8 cellular contexts compared by ENCODE assay signal in the genomic region with DNA sequence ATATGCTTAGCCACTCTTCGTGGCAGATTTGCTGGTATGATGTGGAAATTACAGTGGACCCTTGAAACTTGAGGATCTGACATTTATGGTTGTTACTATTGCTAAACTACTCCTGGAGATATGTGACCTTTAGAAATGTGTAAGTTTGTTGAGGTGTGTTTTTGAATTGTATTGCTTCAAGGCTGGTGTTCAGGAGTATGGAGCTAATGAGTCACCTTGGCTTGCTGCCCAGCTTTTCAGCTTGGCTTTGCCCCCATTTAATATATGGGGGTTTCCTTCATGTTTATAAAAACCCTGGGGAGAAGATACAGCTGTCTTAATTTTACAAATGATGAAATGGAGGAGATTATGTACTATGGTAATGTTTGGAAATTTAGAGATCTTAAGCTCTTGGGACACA. TPM values are rescaled to one million over a fixed set of nuclear protein-coding genes. Genes with fewer than 3 reads are reported as not detected.
DNase-seq lines count a peak whose midpoint lies in the region; ATAC-seq and TF ChIP-seq lines count a peak whose summit lies in the region.

No MANE protein-coding gene starts in this region.

- TF ChIP-seq CTCF in PC-9 (conservative IDR thresholded peaks at IDR 0.05): no peak
- TF ChIP-seq CTCF in adrenal gland (IDR thresholded peaks at IDR 0.05): no peak

- intact Hi-C loops in PC-9 (cut with micrococcal nuclease; ENCODE audit: unreplicated experiment) (no loop called here), adrenal gland (cut with DNase I) (no loop called here)

- H3F3A ChIP-seq in PC-9 (ENCODE audit: insufficient read depth, low read depth): peaks cover 18% of the 10 kb centered on the region; the same call in 1 of the 2 replicates

- H3K9ac ChIP-seq in muscle layer of colon (ENCODE audit: low read length): no peak overlapping the region

- H3K9me3 ChIP-seq in PC-9 (ENCODE audit: insufficient read depth, low read depth): no peaks in the 10 kb centered on the region
- no peaks in the 10 kb centered on the region for H3K9me3 ChIP-seq in adrenal gland (replicated peaks in 1 of 3)
- no peaks in the 10 kb centered on the region for H3K9me3 ChIP-seq in muscle layer of colon (ENCODE audit: low read length)

- TF ChIP-seq POLR2A in adrenal gland (IDR thresholded peaks at IDR 0.05): no peak

- H3K27ac ChIP-seq in PC-9 (peak overlapping the region; percentile 64), adrenal gland (peak overlapping the region in 3 of 5 donors; percentile 7 to 33 (median 18)), muscle layer of colon (ENCODE audit: low read depth, low read length) (peak overlapping the region; percentile 45)

- H3K4me3 ChIP-seq in PC-9 (no peak overlapping the region), adrenal gland (no peak overlapping the region), muscle layer of colon (ENCODE audit: low read depth in 1 of 2, low read length in 2 of 2) (no peak overlapping the region)

- H3K4me1 ChIP-seq in PC-9 (replicated peaks; ENCODE audit: insufficient read depth) (peaks cover 20% of the 10 kb centered on the region), adrenal gland (replicated peaks in 1 of 2) (peaks cover 20 to 39% of the 10 kb centered on the region in 2 donors), muscle layer of colon (ENCODE audit: insufficient read depth, low read length) (peaks cover 28% of the 10 kb centered on the region)

- H3K9me2 ChIP-seq in PC-9 (ENCODE audit: insufficient read depth): no peaks in the 10 kb centered on the region

- peaks cover 44% of the 10 kb centered on the region for H4K20me1 ChIP-seq in PC-9 (ENCODE audit: insufficient read depth)

- CTCF ChIA-PET in PC-9 (lab: Charles Lee): interaction anchor here (0.8 kb wide), 1 partner anchor 27 kb away, joined by 3 read pairs; no protein-coding TSS in a partner anchor

- POLR2A ChIA-PET in PC-9 (lab: Charles Lee; ENCODE audit: unreplicated experiment): interaction anchor here (0.5 to 0.6 kb wide), 4 partner anchors 10 to 460 kb away, joined by 3 to 4 read pairs (median 3); partner anchors contain the start of gene HBP1

- H3K4me2 ChIP-seq in PC-9: peak overlapping the region; percentile 35; the same call in 1 of the 2 replicates

- peaks cover 43% of the 10 kb centered on the region for H3K79me2 ChIP-seq in PC-9 (ENCODE audit: low read depth)

- BruUV-seq in PC-9 (replicated peaks; lab: Mats Ljungman, UMichigan): no TSS peak

- 19 to 40% (median 30%) methylated on average over 1 of the region's 1 CpG for WGBS in adrenal gland, 4 donors

- DNase-seq in D341Med (ENCODE audit: low spot score): peak; percentile 33
- DNase-seq in PC-9: peak; percentile 35 to 57
- peak; percentile 51 to 70 (median 59) for DNase-seq in adrenal gland
- peak; percentile 25 for DNase-seq in stromal cell of bone marrow (ENCODE audit: low read depth)
- DNase-seq in GM19240 (ENCODE audit: insufficient read length, low spot score): no peak

- H2AFZ ChIP-seq in PC-9: no peak overlapping the region

- ATAC-seq in HG03196 (IDR thresholded peaks at IDR 0.05; ENCODE audit: unreplicated experiment): no peak
- no peak for ATAC-seq in GM18858 (IDR thresholded peaks at IDR 0.05; ENCODE audit: unreplicated experiment)

- H3K27me3 ChIP-seq in PC-9 (ENCODE audit: insufficient read depth, low read depth): no peaks in the 10 kb centered on the region
- no peaks in the 10 kb centered on the region for H3K27me3 ChIP-seq in adrenal gland
- no peaks in the 10 kb centered on the region for H3K27me3 ChIP-seq in muscle layer of colon (ENCODE audit: control insufficient read depth in 1 of 2, insufficient read depth in 2 of 2, low read length in 2 of 2)

- H3K36me3 ChIP-seq in PC-9 (ENCODE audit: low read depth) (peaks cover 55% of the 10 kb centered on the region), adrenal gland (replicated peaks in 1 of 2) (peaks cover 0 to 33% of the 10 kb centered on the region in 2 donors), muscle layer of colon (ENCODE audit: insufficient read depth, low read length) (peaks cover 22% of the 10 kb centered on the region)

RNA-seq across cellular contexts. Expression of gene HBP1, which starts 11.6 kb away (rescaled TPM):
- total RNA-seq in PC-9 (2021) (60.0 and 62.1 TPM in 2 replicates), adrenal gland (100 to 1,000 TPM in 4 of 8 donors, 10 to 100 TPM in 4; 43.9 to 158 (median 96.5) TPM)
- polyA plus RNA-seq in adrenal gland: 10 to 100 TPM; 36.2 to 76.2 (median 40.4) TPM
